In the genomic region with DNA sequence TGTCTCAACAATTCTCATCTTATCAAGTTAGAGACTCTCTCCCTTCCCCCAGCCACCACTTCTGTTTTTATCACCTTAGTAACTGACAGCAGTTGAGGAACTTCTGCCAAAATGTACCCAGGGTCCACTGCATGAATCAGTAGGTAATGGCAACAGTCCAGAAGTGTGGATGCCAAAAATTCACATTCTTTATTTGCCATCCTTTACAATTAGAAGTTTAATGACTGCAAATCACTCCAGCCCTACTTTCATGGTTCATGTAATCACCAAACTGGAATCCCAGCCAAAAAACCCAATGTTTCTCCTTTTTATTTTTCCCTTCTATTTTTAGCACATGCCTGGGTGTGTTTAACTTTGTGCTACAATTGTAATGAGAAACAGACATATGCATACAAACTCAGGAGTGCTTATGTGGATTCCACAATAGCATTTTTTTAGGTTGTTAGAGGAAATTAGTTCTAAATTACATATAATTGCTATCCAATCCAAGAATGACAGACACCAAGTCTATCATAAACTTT, we compare ENCODE assay signal across 10 cellular contexts.
A peak's percentile ranks its signal among the peaks of the same experiment; 100 is the strongest.
DNase-seq lines count a peak whose midpoint lies in the region; ATAC-seq, FAIRE-seq and TF ChIP-seq lines count a peak whose summit lies in the region.
"Had no signal": no experiment of that assay in that cellular context is flagged by ENCODE, and none has a peak within 500 bp of the region (broad histone marks: within the 10 kb centered on the region; RNA-seq: fewer than 3 reads in every experiment).

No MANE protein-coding gene starts in this region.

- DNase-seq in GM12892 (ENCODE audit: insufficient read length), result no peak
- DNase-seq in NCI-H345 treated with DMSO at 0.1 percent for 48 hours (lab: John Stamatoyannopoulos, UW; ENCODE audit: unreplicated experiment), result peak; percentile 40
- DNase-seq in chondrocyte (ENCODE audit: low spot score), result no peak
- DNase-seq in prostate gland (ENCODE audit: low spot score), result peak; percentile 23
- DNase-seq in CD4-positive, alpha-beta memory T cell, result no peak
- no peak for DNase-seq in PC-9
- no peak for DNase-seq in activated naive CD8-positive, alpha-beta T cell treated with anti-CD3 and anti-CD28 coated beads, Interleukin-2, amount 50 U/mL, for 24 hours
- DNase-seq in activated T-cell treated with anti-CD3 and anti-CD28 coated beads, Interleukin-2, amount 50 U/mL, for 1 hour, result no peak
- DNase-seq: activated CD8-positive, alpha-beta T cell treated with anti-CD3 and anti-CD28 coated beads for 36 hours; hypothalamus had no signal

- no peaks in the 10 kb centered on the region for H3K79me2 ChIP-seq in PC-9 (ENCODE audit: low read depth)

- peak; percentile 9 for FAIRE-seq in GM12892 (lab: Jason Lieb, UNC)

- H3K36me3 Mint-ChIP-seq in chondrocyte (ENCODE audit: low read depth), result peaks cover 4% of the 10 kb centered on the region
- peaks cover 33 to 46% of the 10 kb centered on the region in 2 donors for H3K36me3 Mint-ChIP-seq in CD4-positive, alpha-beta memory T cell
- peaks cover 16% of the 10 kb centered on the region for H3K36me3 Mint-ChIP-seq in activated naive CD8-positive, alpha-beta T cell treated with anti-CD3 and anti-CD28 coated beads, Interleukin-2, amount 50 U/mL, for 24 hours (ENCODE audit: low read depth)

- H3K9me2 ChIP-seq in PC-9 (ENCODE audit: insufficient read depth), result no peaks in the 10 kb centered on the region

- peaks cover 40% of the 10 kb centered on the region for H3K4me1 Mint-ChIP-seq in chondrocyte (ENCODE audit: low read depth)
- H3K4me1 Mint-ChIP-seq in CD4-positive, alpha-beta memory T cell, result peaks cover 0 to 2% (median 0%) of the 10 kb centered on the region in 4 donors
- H3K4me1 Mint-ChIP-seq in activated naive CD8-positive, alpha-beta T cell treated with anti-CD3 and anti-CD28 coated beads, Interleukin-2, amount 50 U/mL, for 24 hours, result peaks cover 2% of the 10 kb centered on the region

- TF ChIP-seq POLR2A in GM12892 (IDR thresholded peaks at IDR 0.05; ENCODE audit: low read depth, low read length) (no peak), prostate gland (IDR thresholded peaks at IDR 0.05) (no peak)

- BruUV-seq in PC-9 (replicated peaks; lab: Mats Ljungman, UMichigan), result no TSS peak

- H3K27me3 ChIP-seq in prostate gland (replicated peaks; ENCODE audit: insufficient read depth) (no peaks in the 10 kb centered on the region), PC-9 (ENCODE audit: insufficient read depth, low read depth) (no peaks in the 10 kb centered on the region)
- no peaks in the 10 kb centered on the region for H3K27me3 ChIP-seq in CD4-positive, alpha-beta memory T cell (ENCODE audit: insufficient read depth, low read length)

- no peak for ATAC-seq in activated naive CD8-positive, alpha-beta T cell treated with anti-CD3 and anti-CD28 coated beads, Interleukin-2, amount 50 U/mL, for 24 hours
- ATAC-seq: activated CD8-positive, alpha-beta T cell treated with anti-CD3 and anti-CD28 coated beads for 36 hours had no signal

- no peaks in the 10 kb centered on the region for H4K20me1 ChIP-seq in PC-9 (ENCODE audit: insufficient read depth)

- H3K9me3 Mint-ChIP-seq in chondrocyte (ENCODE audit: low read depth), result no peaks in the 10 kb centered on the region
- no peaks in the 10 kb centered on the region for H3K9me3 Mint-ChIP-seq in CD4-positive, alpha-beta memory T cell
- no peaks in the 10 kb centered on the region for H3K9me3 Mint-ChIP-seq in activated naive CD8-positive, alpha-beta T cell treated with anti-CD3 and anti-CD28 coated beads, Interleukin-2, amount 50 U/mL, for 24 hours
- H3K9me3 Mint-ChIP-seq: activated CD8-positive, alpha-beta T cell treated with anti-CD3 and anti-CD28 coated beads for 36 hours had no signal

- no peak overlapping the region for H3K4me3 ChIP-seq in prostate gland
- no peak overlapping the region for H3K4me3 ChIP-seq in CD4-positive, alpha-beta memory T cell (ENCODE audit: low read length in 2 of 2)
- no peak overlapping the region for H3K4me3 ChIP-seq in PC-9

- H3K4me2 ChIP-seq in PC-9, result no peak overlapping the region

- CTCF ChIA-PET in CD4-positive, alpha-beta memory T cell (lab: Charles Lee; ENCODE audit: partially characterized antibody), result no interaction called here
- CTCF ChIA-PET in PC-9 (lab: Charles Lee), result no interaction called here

- H3K27ac Mint-ChIP-seq in chondrocyte (ENCODE audit: unreplicated experiment), result peak overlapping the region; percentile 69
- no peak overlapping the region for H3K27ac Mint-ChIP-seq in CD4-positive, alpha-beta memory T cell
- H3K27ac Mint-ChIP-seq in activated naive CD8-positive, alpha-beta T cell treated with anti-CD3 and anti-CD28 coated beads, Interleukin-2, amount 50 U/mL, for 24 hours, result no peak overlapping the region
- H3K27ac Mint-ChIP-seq: activated CD8-positive, alpha-beta T cell treated with anti-CD3 and anti-CD28 coated beads for 36 hours had no signal

- no peak overlapping the region for H3K4me3 Mint-ChIP-seq in chondrocyte (ENCODE audit: unreplicated experiment)
- no peak overlapping the region for H3K4me3 Mint-ChIP-seq in CD4-positive, alpha-beta memory T cell
- H3K4me3 Mint-ChIP-seq in activated naive CD8-positive, alpha-beta T cell treated with anti-CD3 and anti-CD28 coated beads, Interleukin-2, amount 50 U/mL, for 24 hours, result no peak overlapping the region
- H3K4me3 Mint-ChIP-seq: activated CD8-positive, alpha-beta T cell treated with anti-CD3 and anti-CD28 coated beads for 36 hours had no signal

- H3K36me3 ChIP-seq in prostate gland (no peaks in the 10 kb centered on the region), PC-9 (ENCODE audit: low read depth) (no peaks in the 10 kb centered on the region)
- no peaks in the 10 kb centered on the region for H3K36me3 ChIP-seq in CD4-positive, alpha-beta memory T cell (ENCODE audit: insufficient read depth, low read length)

- peaks cover 15% of the 10 kb centered on the region for H3F3A ChIP-seq in PC-9 (ENCODE audit: insufficient read depth, low read depth)

- no peaks in the 10 kb centered on the region for H3K27me3 Mint-ChIP-seq in chondrocyte (ENCODE audit: low read depth)
- no peaks in the 10 kb centered on the region for H3K27me3 Mint-ChIP-seq in CD4-positive, alpha-beta memory T cell
- H3K27me3 Mint-ChIP-seq in activated naive CD8-positive, alpha-beta T cell treated with anti-CD3 and anti-CD28 coated beads, Interleukin-2, amount 50 U/mL, for 24 hours, result no peaks in the 10 kb centered on the region
- H3K27me3 Mint-ChIP-seq: activated CD8-positive, alpha-beta T cell treated with anti-CD3 and anti-CD28 coated beads for 36 hours had no signal

- POLR2A ChIA-PET in CD4-positive, alpha-beta memory T cell (lab: Charles Lee; ENCODE audit: partially characterized antibody), result no interaction called here
- POLR2A ChIA-PET in PC-9 (lab: Charles Lee; ENCODE audit: unreplicated experiment), result no interaction called here

- intact Hi-C loops in prostate gland (cut with DNase I), result no loop called here
- intact Hi-C loops in CD4-positive, alpha-beta memory T cell (cut with micrococcal nuclease), result no loop called here
- intact Hi-C loops in PC-9 (cut with micrococcal nuclease; ENCODE audit: unreplicated experiment), result no loop called here

- H3K9me3 ChIP-seq in prostate gland, result no peaks in the 10 kb centered on the region
- H3K9me3 ChIP-seq in CD4-positive, alpha-beta memory T cell (ENCODE audit: control insufficient read depth in 1 of 2, low read length in 2 of 2), result no peaks in the 10 kb centered on the region
- H3K9me3 ChIP-seq in PC-9 (ENCODE audit: insufficient read depth, low read depth), result no peaks in the 10 kb centered on the region

- TF ChIP-seq CTCF in chondrocyte (IDR thresholded peaks at IDR 0.05) (no peak), prostate gland (IDR thresholded peaks at IDR 0.05) (no peak), PC-9 (conservative IDR thresholded peaks at IDR 0.05) (no peak)

- no peaks in the 10 kb centered on the region for H3K4me1 ChIP-seq in prostate gland (replicated peaks)
- H3K4me1 ChIP-seq in CD4-positive, alpha-beta memory T cell (ENCODE audit: insufficient read depth, low read length), result no peaks in the 10 kb centered on the region
- peaks cover 16% of the 10 kb centered on the region for H3K4me1 ChIP-seq in PC-9 (replicated peaks; ENCODE audit: insufficient read depth)

- no peak overlapping the region for H3K27ac ChIP-seq in prostate gland
- H3K27ac ChIP-seq in CD4-positive, alpha-beta memory T cell (ENCODE audit: low read depth, low read length), result no peak overlapping the region
- no peak overlapping the region for H3K27ac ChIP-seq in PC-9

- no peak overlapping the region for H2AFZ ChIP-seq in PC-9

Comparison
In these comparisons a context has a peak if more than half of its experiments do, and no peak if none do; other contexts are left out.
1. DNase-seq: peak in NCI-H345 treated with DMSO at 0.1 percent for 48 hours (single experiment) and prostate gland (single experiment); none in GM12892 (single experiment), chondrocyte (single experiment), CD4-positive, alpha-beta memory T cell (0 of 5), PC-9 (0 of 2), activated naive CD8-positive, alpha-beta T cell treated with anti-CD3 and anti-CD28 coated beads, Interleukin-2, amount 50 U/mL, for 24 hours (single experiment) and activated T-cell treated with anti-CD3 and anti-CD28 coated beads, Interleukin-2, amount 50 U/mL, for 1 hour (single experiment).